Comparison of ENCODE assay signal across 23 cellular contexts in genomic region chr2:19337202-19337601, GRCh38. TPM values are rescaled to one million over a fixed set of nuclear protein-coding genes. Genes with fewer than 3 reads are reported as not detected.
A peak's percentile ranks its signal among the peaks of the same experiment; 100 is the strongest.
DNase-seq lines count a peak whose midpoint lies in the region; ATAC-seq lines count a peak whose summit lies in the region.
"Had no signal": no experiment of that assay in that cellular context is flagged by ENCODE, and none has a peak within 500 bp of the region (broad histone marks: within the 10 kb centered on the region; RNA-seq: fewer than 3 reads in every experiment).

No MANE protein-coding gene starts in this region.

- CTCF ChIA-PET in activated naive CD4-positive, alpha-beta T cell treated with anti-CD3 and anti-CD28 coated beads, Interleukin-2, amount 10 ng/mL, durations not matched to agents 7 days and 5 days (lab: Charles Lee): interaction anchor here (2.0 kb wide), 1 partner anchor 12 kb away, joined by 5 read pairs; no protein-coding TSS in a partner anchor

- ATAC-seq in activated naive CD4-positive, alpha-beta T cell treated with anti-CD3 and anti-CD28 coated beads, Interleukin-2, amount 50 U/mL, for 72 hours: no peak
- no peak for ATAC-seq in HG02678 (IDR thresholded peaks at IDR 0.05; ENCODE audit: unreplicated experiment)

- H3K4me1 Mint-ChIP-seq in activated naive CD4-positive, alpha-beta T cell treated with anti-CD3 and anti-CD28 coated beads, Interleukin-2, amount 10 ng/mL, durations not matched to agents 7 days and 5 days: no peaks in the 10 kb centered on the region
- H3K4me1 Mint-ChIP-seq: CD14-positive monocyte; CD8-positive, alpha-beta memory T cell had no signal

- no peaks in the 10 kb centered on the region for H3K27me3 ChIP-seq in layer of hippocampus (ENCODE audit: control insufficient read depth, insufficient read depth, low read length)
- H3K27me3 ChIP-seq: BE2C, SJCRH30 had no signal

- no peaks in the 10 kb centered on the region for H3K27me3 Mint-ChIP-seq in activated naive CD4-positive, alpha-beta T cell treated with anti-CD3 and anti-CD28 coated beads, Interleukin-2, amount 10 ng/mL, durations not matched to agents 7 days and 5 days
- H3K27me3 Mint-ChIP-seq: CD8-positive, alpha-beta memory T cell had no signal

- DNase-seq in activated naive CD4-positive, alpha-beta T cell treated with anti-CD3 and anti-CD28 coated beads, Interleukin-2, amount 10 ng/mL, durations not matched to agents 7 days and 5 days: no peak
- DNase-seq in activated naive CD4-positive, alpha-beta T cell treated with anti-CD3 and anti-CD28 coated beads, Interleukin-2, amount 50 U/mL, for 72 hours (ENCODE audit: low spot score in 2 of 2): no peak
- no peak for DNase-seq in NCI-H2081 treated with DMSO at 0.1 percent for 48 hours (lab: John Stamatoyannopoulos, UW)
- DNase-seq: 8988T; ACHN; BE2C; CD8-positive, alpha-beta memory T cell; DMS 273 treated with DMSO at 0.1 percent for 48 hours; DMS79; GF-D8; HCEC 1CT; NCI-H1048; NCI-H1417; NCI-H1694; NCI-H2029 treated with DMSO at 0.1 percent for 48 hours; NCI-H2227 treated with DMSO at 0.1 percent for 48 hours; SJCRH30 had no signal

- peak overlapping the region; percentile 67 for H3K27ac ChIP-seq in angular gyrus (ENCODE audit: low read depth, low read length)
- H3K27ac ChIP-seq in layer of hippocampus (ENCODE audit: low read depth, low read length): peak overlapping the region; percentile 69
- peak overlapping the region; percentile 60 for H3K27ac ChIP-seq in temporal lobe (ENCODE audit: low read depth, low read length)
- H3K27ac ChIP-seq: HL-60, SJCRH30 had no signal

- no peaks in the 10 kb centered on the region for H3K9me3 Mint-ChIP-seq in activated naive CD4-positive, alpha-beta T cell treated with anti-CD3 and anti-CD28 coated beads, Interleukin-2, amount 10 ng/mL, durations not matched to agents 7 days and 5 days
- H3K9me3 Mint-ChIP-seq in activated naive CD4-positive, alpha-beta T cell treated with anti-CD3 and anti-CD28 coated beads, Interleukin-2, amount 50 U/mL, for 72 hours: no peaks in the 10 kb centered on the region
- H3K9me3 Mint-ChIP-seq: CD8-positive, alpha-beta memory T cell had no signal

- no peaks in the 10 kb centered on the region for H3K36me3 Mint-ChIP-seq in activated naive CD4-positive, alpha-beta T cell treated with anti-CD3 and anti-CD28 coated beads, Interleukin-2, amount 10 ng/mL, durations not matched to agents 7 days and 5 days
- H3K36me3 Mint-ChIP-seq in activated naive CD4-positive, alpha-beta T cell treated with anti-CD3 and anti-CD28 coated beads, Interleukin-2, amount 50 U/mL, for 72 hours: no peaks in the 10 kb centered on the region

- no peak overlapping the region for H3K4me3 Mint-ChIP-seq in activated naive CD4-positive, alpha-beta T cell treated with anti-CD3 and anti-CD28 coated beads, Interleukin-2, amount 10 ng/mL, durations not matched to agents 7 days and 5 days
- H3K4me3 Mint-ChIP-seq: CD14-positive monocyte; CD8-positive, alpha-beta memory T cell had no signal

- peak overlapping the region; percentile 45 for H3K27ac Mint-ChIP-seq in activated naive CD4-positive, alpha-beta T cell treated with anti-CD3 and anti-CD28 coated beads, Interleukin-2, amount 10 ng/mL, durations not matched to agents 7 days and 5 days
- H3K27ac Mint-ChIP-seq in activated naive CD4-positive, alpha-beta T cell treated with anti-CD3 and anti-CD28 coated beads, Interleukin-2, amount 50 U/mL, for 72 hours: no peak overlapping the region
- H3K27ac Mint-ChIP-seq: CD14-positive monocyte had no signal

RNA-seq across cellular contexts. Expression of gene OSR1, which starts 21.2 kb away (rescaled TPM):
- total RNA-seq in activated naive CD4-positive, alpha-beta T cell treated with anti-CD3 and anti-CD28 coated beads, Interleukin-2, amount 50 U/mL, for 72 hours: not detected
- total RNA-seq in temporal lobe: 1.7 TPM
- total RNA-seq: CD8-positive, alpha-beta memory T cell had no signal
